Comparison of ENCODE assay signal across 8 cellular contexts in the genomic region with DNA sequence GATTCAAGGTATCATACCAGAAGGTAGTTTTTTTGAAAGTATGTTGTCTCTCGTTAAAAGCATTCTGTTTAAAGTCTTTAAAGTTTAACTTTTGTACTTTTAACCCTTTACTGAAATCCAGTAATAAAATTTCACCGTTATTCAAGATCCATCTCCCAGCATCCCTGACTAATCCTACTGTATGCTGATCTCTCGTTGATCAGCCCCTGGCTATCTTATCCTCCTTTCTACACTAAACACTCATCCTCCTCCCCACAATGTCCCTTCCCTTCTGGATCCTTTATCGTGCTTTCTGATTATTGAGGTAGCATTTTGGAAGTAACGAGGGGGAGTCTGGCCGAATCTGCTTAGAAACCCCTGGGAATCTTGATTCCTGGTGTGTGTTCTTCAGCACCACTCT. TPM values are rescaled to one million over a fixed set of nuclear protein-coding genes. Genes with fewer than 3 reads are reported as not detected.
DNase-seq lines count a peak whose midpoint lies in the region; ATAC-seq and TF ChIP-seq lines count a peak whose summit lies in the region.

No MANE protein-coding gene starts in this region.

- peak overlapping the region; percentile 82 for H3K4me3 ChIP-seq in HL-60 (replicated peaks; ENCODE audit: insufficient read depth, low read length)
- peak overlapping the region; percentile 90 to 99 (median 98) for H3K4me3 ChIP-seq in breast epithelium
- H3K4me3 ChIP-seq in mucosa of descending colon = peak overlapping the region; percentile 98

- H3K27ac ChIP-seq in HL-60 (replicated peaks) = peak overlapping the region; percentile 94
- H3K27ac ChIP-seq in breast epithelium = peak overlapping the region in 1 of 2 donors; percentile 10

- H3K9me3 ChIP-seq in breast epithelium (no peaks in the 10 kb centered on the region), mucosa of descending colon (no peaks in the 10 kb centered on the region)

- ATAC-seq in mucosa of descending colon (no peak), HG03342 (IDR thresholded peaks at IDR 0.05; ENCODE audit: unreplicated experiment) (no peak), HG03378 (IDR thresholded peaks at IDR 0.05; ENCODE audit: unreplicated experiment) (no peak)

- TF ChIP-seq CTCF in HL-60 (IDR thresholded peaks at IDR 0.05; ENCODE audit: insufficient read depth, low read length) (no peak), breast epithelium (IDR thresholded peaks at IDR 0.05) (no peak), mucosa of descending colon (IDR thresholded peaks at IDR 0.05) (no peak)

- no peak for TF ChIP-seq POLR2A in breast epithelium (IDR thresholded peaks at IDR 0.05)

- DNase-seq in AG08395 (ENCODE audit: low spot score) (peak; percentile 11), HL-60 (ENCODE audit: low read depth in 1 of 2, low spot score in 1 of 2) (no peak), breast epithelium (ENCODE audit: low spot score in 2 of 2) (no peak), mucosa of descending colon (no peak), A172 (ENCODE audit: low spot score) (no peak)
- no peak for DNase-seq in stimulated activated CD4-positive, alpha-beta T cell treated with anti-CD3 and anti-CD28 coated beads, Interleukin-4, amount 100 ng/mL, for 4 hours

- no peaks in the 10 kb centered on the region for H3K36me3 ChIP-seq in breast epithelium
- H3K36me3 ChIP-seq in mucosa of descending colon (ENCODE audit: low read depth) = no peaks in the 10 kb centered on the region

- intact Hi-C loops in breast epithelium (cut with DNase I; ENCODE audit: low total_unique reads) = loop anchor here (10.0 kb wide), 1 partner anchor 247 kb away; the partner anchor contains the start of gene ERCC5
- intact Hi-C loops in mucosa of descending colon (cut with DNase I, micrococcal nuclease) = loop anchor here in 1 of 2 donors (5.0 kb wide), 1 partner anchor 249 kb away; the partner anchor contains the start of gene ERCC5

- H3K27me3 ChIP-seq in HL-60 (ENCODE audit: insufficient read depth, poor library complexity, severe bottlenecking) (no peaks in the 10 kb centered on the region), breast epithelium (no peaks in the 10 kb centered on the region)

- H3K4me1 ChIP-seq in breast epithelium = peaks cover 0 to 5% of the 10 kb centered on the region in 2 donors
- H3K4me1 ChIP-seq in mucosa of descending colon (ENCODE audit: low read depth) = peaks cover 22% of the 10 kb centered on the region

RNA-seq across cellular contexts. Expression of gene TPP2, which starts 1.3 kb away (rescaled TPM):
- total RNA-seq in breast epithelium = 10 to 100 TPM; 50.2 to 62.9 (median 51.8) TPM
- total RNA-seq in mucosa of descending colon = 10 to 100 TPM; 37.6 to 44.0 (median 38.2) TPM
- 48.4 and 86.1 TPM in 2 replicates for total RNA-seq in A172 (2014; rRNA removed; shearing (Covaris generic))
